Comparison of ENCODE assay signal across 9 cellular contexts in the genomic region with DNA sequence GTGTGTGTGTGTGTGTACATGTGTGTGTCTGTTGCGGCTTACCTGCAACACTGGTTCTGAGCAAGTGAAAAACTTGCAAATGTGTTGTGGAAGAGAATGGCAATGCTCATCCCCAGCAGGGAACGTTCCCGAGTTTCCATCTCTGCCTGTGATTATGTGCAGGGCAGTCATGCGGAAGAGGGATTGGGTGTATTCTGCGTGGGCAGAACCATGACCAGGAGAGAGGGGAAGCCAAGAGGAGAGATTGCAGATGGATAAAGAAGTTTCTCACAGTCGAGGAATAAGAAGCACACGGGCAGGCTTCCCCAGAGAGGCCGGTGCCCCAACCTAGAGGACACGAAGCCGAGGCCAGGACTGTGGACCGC.
A peak's percentile ranks its signal among the peaks of the same experiment; 100 is the strongest.
DNase-seq lines count a peak whose midpoint lies in the region; ATAC-seq and TF ChIP-seq lines count a peak whose summit lies in the region.
"Had no signal": no experiment of that assay in that cellular context is flagged by ENCODE, and none has a peak within 500 bp of the region (broad histone marks: within the 10 kb centered on the region; RNA-seq: fewer than 3 reads in every experiment).

No MANE protein-coding gene starts in this region.

- H3K4me1 Mint-ChIP-seq in Caco-2 (ENCODE audit: low read depth, unreplicated experiment), result peaks cover 18% of the 10 kb centered on the region

- H3K4me1 ChIP-seq in Caco-2 (peaks cover 27% of the 10 kb centered on the region), mammary epithelial cell (ENCODE audit: insufficient read depth, low read length) (peaks cover 65% of the 10 kb centered on the region), hepatocyte (ENCODE audit: insufficient read depth) (peaks cover 64% of the 10 kb centered on the region)

- H3K27me3 Mint-ChIP-seq in Caco-2 (ENCODE audit: insufficient read depth, unreplicated experiment), result no peaks in the 10 kb centered on the region

- H3K36me3 Mint-ChIP-seq in Caco-2 (ENCODE audit: insufficient read depth, unreplicated experiment), result peaks cover 68% of the 10 kb centered on the region

- dilution Hi-C loops in mammary epithelial cell (cut with HindIII; ENCODE audit: low sequenced_read_pairs), result no loop called here

- H3K27ac ChIP-seq in mammary epithelial cell (ENCODE audit: insufficient read depth, low read depth, low read length), result no peak overlapping the region
- H3K27ac ChIP-seq in hepatocyte, result peak overlapping the region; percentile 49

- H3K4me3 ChIP-seq in Caco-2 (ENCODE audit: low read depth, low read length), result no peak overlapping the region
- H3K4me3 ChIP-seq in mammary epithelial cell (replicated peaks in 1 of 3; ENCODE audit: insufficient read depth in 1 of 3, low read depth in 2 of 3, low read length in 3 of 3), result no peak overlapping the region
- H3K4me3 ChIP-seq in hepatocyte, result no peak overlapping the region
- no peak overlapping the region for H3K4me3 ChIP-seq in retinal pigment epithelial cell (ENCODE audit: low read length)
- H3K4me3 ChIP-seq: mucosa of descending colon had no signal

- no peaks in the 10 kb centered on the region for H3K9me3 ChIP-seq in Caco-2
- no peaks in the 10 kb centered on the region for H3K9me3 ChIP-seq in mammary epithelial cell (replicated peaks; ENCODE audit: insufficient read depth, low read length)
- no peaks in the 10 kb centered on the region for H3K9me3 ChIP-seq in hepatocyte (ENCODE audit: low read depth)
- H3K9me3 ChIP-seq: mucosa of descending colon had no signal

- DNase-seq in Caco-2, result no peak
- peak; percentile 56 for DNase-seq in mammary epithelial cell
- no peak for DNase-seq in hepatocyte (ENCODE audit: low spot score)
- DNase-seq in retinal pigment epithelial cell (ENCODE audit: low read depth), result peak; percentile 29
- DNase-seq in SKM-1 (lab: John Stamatoyannopoulos, UW; ENCODE audit: unreplicated experiment), result no peak

- WGBS in mammary epithelial cell (ENCODE audit: low coverage, missing lambda C conversion rate), result 16% methylated on average over 8 of the region's 11 CpGs
- 80% methylated on average over 11 of the region's 11 CpGs for WGBS in hepatocyte (ENCODE audit: low lambda C conversion rate, missing lambda C conversion rate)

- H3K9me3 Mint-ChIP-seq in Caco-2 (ENCODE audit: unreplicated experiment), result no peaks in the 10 kb centered on the region

- no peaks in the 10 kb centered on the region for H3K27me3 ChIP-seq in Caco-2 (replicated peaks; ENCODE audit: control insufficient read depth, insufficient read depth, low read length)
- no peaks in the 10 kb centered on the region for H3K27me3 ChIP-seq in mammary epithelial cell (ENCODE audit: insufficient read depth, low read length)
- no peaks in the 10 kb centered on the region for H3K27me3 ChIP-seq in hepatocyte

- H3K4me3 Mint-ChIP-seq in Caco-2 (ENCODE audit: unreplicated experiment), result no peak overlapping the region

- no peak for TF ChIP-seq CTCF in Caco-2 (IDR thresholded peaks at IDR 0.05; ENCODE audit: insufficient read depth in 1 of 2, low read depth in 1 of 2, low read length in 1 of 2, severe bottlenecking in 1 of 2, unreplicated experiment in 1 of 2)
- no peak for TF ChIP-seq CTCF in mammary epithelial cell (conservative IDR thresholded peaks at IDR 0.05 in 1 of 2, IDR thresholded peaks at IDR 0.05 in 1 of 2; ENCODE audit: extremely low read depth in 1 of 2, insufficient read depth in 1 of 2, low read depth in 1 of 2, low read length in 2 of 2)
- TF ChIP-seq CTCF in hepatocyte (IDR thresholded peaks at IDR 0.05; ENCODE audit: poor library complexity), result no peak
- TF ChIP-seq CTCF in retinal pigment epithelial cell (conservative IDR thresholded peaks at IDR 0.05; ENCODE audit: low read depth, low read length), result no peak

- CTCF ChIA-PET in Caco-2 (lab: Charles Lee), result interaction anchor here (1.0 to 3.6 kb wide), 4 partner anchors 13 to 67 kb away, joined by 5 to 33 read pairs (median 6); no protein-coding TSS in a partner anchor
- CTCF ChIA-PET in mammary epithelial cell (lab: Charles Lee; ENCODE audit: low non-redundant PET), result no interaction called here

- peak overlapping the region; percentile 57 for H3K4me2 ChIP-seq in mammary epithelial cell (ENCODE audit: insufficient read depth, low read depth, low read length)
- peak overlapping the region; percentile 20 for H3K4me2 ChIP-seq in hepatocyte

- H2AFZ ChIP-seq in mammary epithelial cell (ENCODE audit: low read depth, low read length), result no peak overlapping the region
- H2AFZ ChIP-seq in hepatocyte, result no peak overlapping the region

- H3K27ac Mint-ChIP-seq in Caco-2 (ENCODE audit: unreplicated experiment), result peak overlapping the region; percentile 44

- no peaks in the 10 kb centered on the region for H4K20me1 ChIP-seq in mammary epithelial cell (ENCODE audit: insufficient read depth, low read length)
- H4K20me1 ChIP-seq in hepatocyte (ENCODE audit: insufficient read depth, poor library complexity, severe bottlenecking), result peaks cover 66% of the 10 kb centered on the region

- H3K36me3 ChIP-seq in Caco-2 (ENCODE audit: control insufficient read depth, insufficient read depth, low read length) (no peaks in the 10 kb centered on the region; the same call in none of the 2 replicates), mammary epithelial cell (ENCODE audit: insufficient read depth, low read length) (peaks cover 5% of the 10 kb centered on the region), hepatocyte (replicated peaks; ENCODE audit: insufficient read depth, low read depth) (no peaks in the 10 kb centered on the region)

- in situ Hi-C loops in mammary epithelial cell (cut with MboI; ENCODE audit: low sequenced_read_pairs in 2 of 2), result no loop called here

- POLR2A ChIA-PET in Caco-2 (lab: Charles Lee), result no interaction called here

- H3K9me2 ChIP-seq in hepatocyte (replicated peaks; ENCODE audit: insufficient read depth), result no peaks in the 10 kb centered on the region

- BruUV-seq in Caco-2 (replicated peaks; lab: Mats Ljungman, UMichigan) (no TSS peak), mammary epithelial cell (replicated peaks; lab: Mats Ljungman, UMichigan) (no TSS peak)

- no peak overlapping the region for H3K9ac ChIP-seq in mammary epithelial cell (ENCODE audit: insufficient read depth, low read length)

- ATAC-seq in GM21367 (IDR thresholded peaks at IDR 0.05; ENCODE audit: unreplicated experiment), result no peak
- ATAC-seq in HG03460 (IDR thresholded peaks at IDR 0.05; ENCODE audit: unreplicated experiment), result no peak
- no peak for ATAC-seq in HG03354 (IDR thresholded peaks at IDR 0.05; ENCODE audit: poor library complexity, severe bottlenecking, unreplicated experiment)

- peaks cover 92% of the 10 kb centered on the region for H3K79me2 ChIP-seq in mammary epithelial cell (ENCODE audit: insufficient read depth, low read length)
- H3K79me2 ChIP-seq in hepatocyte, result peaks cover 82% of the 10 kb centered on the region

- intact Hi-C loops in Caco-2 (cut with micrococcal nuclease; ENCODE audit: unreplicated experiment) (loop anchor here (5.0 kb wide), 1 partner anchor 53 kb away; no protein-coding TSS in a partner anchor), mammary epithelial cell (cut with micrococcal nuclease) (loop anchor here (2.0 to 10.0 kb wide), 4 partner anchors 68 to 644 kb away; no protein-coding TSS in a partner anchor)

Comparison
In these comparisons a context has a peak if more than half of its experiments do, and no peak if none do; other contexts are left out.
1. DNase-seq: peak in mammary epithelial cell (single experiment) and retinal pigment epithelial cell (single experiment); none in Caco-2 (0 of 2), hepatocyte (single experiment) and SKM-1 (single experiment).